9 cellular contexts compared by ENCODE assay signal in genomic region chr11:112128483-112129121, GRCh38. TPM values are rescaled to one million over a fixed set of nuclear protein-coding genes. Genes with fewer than 3 reads are reported as not detected.
A peak's percentile ranks its signal among the peaks of the same experiment; 100 is the strongest.
DNase-seq lines count a peak whose midpoint lies in the region; ATAC-seq, FAIRE-seq and TF ChIP-seq lines count a peak whose summit lies in the region.
"Had no signal": no experiment of that assay in that cellular context is flagged by ENCODE, and none has a peak within 500 bp of the region (broad histone marks: within the 10 kb centered on the region; RNA-seq: fewer than 3 reads in every experiment).

No MANE protein-coding gene starts in this region.

- ATAC-seq in GM18868 (IDR thresholded peaks at IDR 0.05; ENCODE audit: unreplicated experiment) (no peak), HG03139 (IDR thresholded peaks at IDR 0.05; ENCODE audit: unreplicated experiment) (no peak)

- H3K9me3 ChIP-seq in breast epithelium, result no peaks in the 10 kb centered on the region
- H3K9me3 ChIP-seq: heart right ventricle had no signal

- no peak for FAIRE-seq in D721Med (lab: Jason Lieb, UNC)

- H3K27ac ChIP-seq in breast epithelium, result peak overlapping the region; percentile 5 to 53

- TF ChIP-seq POLR2A in breast epithelium (IDR thresholded peaks at IDR 0.05), result no peak

- no peak for TF ChIP-seq CTCF in breast epithelium (IDR thresholded peaks at IDR 0.05)
- TF ChIP-seq CTCF in D721Med (IDR thresholded peaks at IDR 0.05; ENCODE audit: insufficient read depth, missing control alignments), result no peak

- no peaks in the 10 kb centered on the region for H3K27me3 ChIP-seq in breast epithelium
- H3K27me3 ChIP-seq: heart right ventricle had no signal

- H3K36me3 ChIP-seq in breast epithelium, result no peaks in the 10 kb centered on the region
- H3K36me3 ChIP-seq: heart right ventricle had no signal

- DNase-seq in COLO829 (ENCODE audit: low spot score) (peak; percentile 90), NCI-H2081 treated with DMSO at 0.1 percent for 48 hours (lab: John Stamatoyannopoulos, UW) (peak; percentile 36), breast epithelium (ENCODE audit: low spot score in 2 of 2) (peak; percentile 74 to 82), mucosa of gallbladder (ENCODE audit: low spot score) (peak; percentile 67), D721Med (ENCODE audit: insufficient read length, low spot score) (no peak), activated gamma-delta T cell treated with Interleukin-2 at 50 U/mL for 16 hours (no peak)

- no peaks in the 10 kb centered on the region for H3K4me1 ChIP-seq in breast epithelium

- H3K4me3 ChIP-seq in breast epithelium, result no peak overlapping the region
- H3K4me3 ChIP-seq: heart right ventricle had no signal

- intact Hi-C loops in breast epithelium (cut with DNase I; ENCODE audit: low total_unique reads), result no loop called here

RNA-seq across cellular contexts. Expression of gene IL18, which starts 35.3 kb away (rescaled TPM):
- total RNA-seq in breast epithelium (10 to 100 TPM in 2 of 3 donors, 1 to 10 TPM in 1; 8.2 to 21.0 (median 16.8) TPM), mucosa of gallbladder (34.3 TPM)

RNA-seq across cellular contexts. Expression of gene TEX12, which starts 38.6 kb away (rescaled TPM):
- total RNA-seq in breast epithelium, result 1 to 10 TPM in 2 of 3 donors, not detected in 1; 1.2 to 1.3 TPM
- total RNA-seq in mucosa of gallbladder, result not detected

RNA-seq across cellular contexts. Expression of gene SDHD, which starts 41.9 kb away (rescaled TPM):
- 100 to 1,000 TPM; 108 to 122 (median 109) TPM for total RNA-seq in breast epithelium
- 147 TPM for total RNA-seq in mucosa of gallbladder

RNA-seq across cellular contexts. Expression of gene TIMM8B, which starts 42.0 kb away (rescaled TPM):
- 10 to 100 TPM; 31.9 to 48.8 (median 40.5) TPM for total RNA-seq in breast epithelium
- 47.9 TPM for total RNA-seq in mucosa of gallbladder

RNA-seq across cellular contexts. Expression of gene BCO2, which starts 46.7 kb away (rescaled TPM):
- total RNA-seq in breast epithelium, result 10 to 100 TPM in 1 of 3 donors, 1 to 10 TPM in 2; 3.4 to 10.8 (median 5.2) TPM
- 27.2 TPM for total RNA-seq in mucosa of gallbladder

Comparison
In these comparisons a context has a peak if more than half of its experiments do, and no peak if none do; other contexts are left out.
1. DNase-seq: peak in COLO829 (single experiment), NCI-H2081 treated with DMSO at 0.1 percent for 48 hours (single experiment), breast epithelium (2 of 2) and mucosa of gallbladder (single experiment); none in D721Med (single experiment) and activated gamma-delta T cell treated with Interleukin-2 at 50 U/mL for 16 hours (single experiment).